In genomic region chr13:29713841-29714240, GRCh38 we compare ENCODE assay signal across 9 cellular contexts.
DNase-seq lines count a peak whose midpoint lies in the region; ATAC-seq and TF ChIP-seq lines count a peak whose summit lies in the region.
"Had no signal": no experiment of that assay in that cellular context is flagged by ENCODE, and none has a peak within 500 bp of the region (broad histone marks: within the 10 kb centered on the region; RNA-seq: fewer than 3 reads in every experiment).

No MANE protein-coding gene starts in this region.

- H3K9me3 Mint-ChIP-seq in nephron progenitor cell (no peaks in the 10 kb centered on the region), Calu3 (ENCODE audit: low read depth, unreplicated experiment) (no peaks in the 10 kb centered on the region)

- H3K27ac Mint-ChIP-seq in nephron progenitor cell (no peak overlapping the region), Calu3 (ENCODE audit: unreplicated experiment) (no peak overlapping the region)

- ATAC-seq in body of pancreas = no peak
- no peak for ATAC-seq in GM18511 (IDR thresholded peaks at IDR 0.05; ENCODE audit: unreplicated experiment)
- no peak for ATAC-seq in GM18870 (IDR thresholded peaks at IDR 0.05; ENCODE audit: unreplicated experiment)

- CTCF ChIA-PET in Calu3 (lab: Charles Lee) = interaction anchor here (0.7 to 1.2 kb wide), 2 partner anchors 206 to 218 kb away, joined by 3 read pairs; no protein-coding TSS in a partner anchor

- peaks cover 0 to 3% (median 0%) of the 10 kb centered on the region in 3 donors for H3K9me3 ChIP-seq in body of pancreas

- WGBS in body of pancreas, 2 donors = 51 to 72% methylated on average over 2 of the region's 2 CpGs

- TF ChIP-seq CTCF in body of pancreas (IDR thresholded peaks at IDR 0.05) (peak in 6 of 7 experiments; percentile 26 to 52 (median 48)), nephron progenitor cell (IDR thresholded peaks at IDR 0.05) (peak; percentile 56), Calu3 (IDR thresholded peaks at IDR 0.05; ENCODE audit: unreplicated experiment) (no peak)

- H3K27me3 ChIP-seq in body of pancreas = no peaks in the 10 kb centered on the region

- H3K27ac ChIP-seq in body of pancreas = no peak overlapping the region

- DNase-seq in DMS53 treated with DMSO at 0.1 percent for 48 hours (lab: John Stamatoyannopoulos, UW; ENCODE audit: unreplicated experiment) (peak; percentile 14), HT1080 (ENCODE audit: low read depth) (peak; percentile 26), body of pancreas (no peak), nephron progenitor cell (no peak), Ammon's horn (ENCODE audit: low spot score) (no peak), Calu3 (no peak)
- DNase-seq: posterior cingulate gyrus had no signal

- intact Hi-C loops in body of pancreas (cut with DNase I) (no loop called here), Calu3 (cut with micrococcal nuclease; ENCODE audit: unreplicated experiment) (no loop called here)

- H3K4me1 Mint-ChIP-seq in nephron progenitor cell (peaks cover 12% of the 10 kb centered on the region), Calu3 (ENCODE audit: low read depth, unreplicated experiment) (no peaks in the 10 kb centered on the region)

- no peak overlapping the region for H3K4me3 ChIP-seq in body of pancreas

- H3K4me1 ChIP-seq in body of pancreas = no peaks in the 10 kb centered on the region

- BruUV-seq in Calu3 (replicated peaks; lab: Mats Ljungman, UMichigan) = no TSS peak

- H3K4me3 Mint-ChIP-seq in nephron progenitor cell = no peak overlapping the region
- no peak overlapping the region for H3K4me3 Mint-ChIP-seq in Calu3 (ENCODE audit: low read depth, unreplicated experiment)

- TF ChIP-seq POLR2A in body of pancreas (IDR thresholded peaks at IDR 0.05) = no peak

- H3K36me3 Mint-ChIP-seq in nephron progenitor cell (ENCODE audit: low read depth) (no peaks in the 10 kb centered on the region), Calu3 (ENCODE audit: insufficient read depth, unreplicated experiment) (no peaks in the 10 kb centered on the region)

- no peaks in the 10 kb centered on the region for H3K27me3 Mint-ChIP-seq in nephron progenitor cell (ENCODE audit: low read depth, poor library complexity)
- peaks cover 42% of the 10 kb centered on the region for H3K27me3 Mint-ChIP-seq in Calu3 (ENCODE audit: unreplicated experiment)

- H3K36me3 ChIP-seq in body of pancreas (replicated peaks in 1 of 2; ENCODE audit: insufficient read depth in 1 of 2, low read depth in 2 of 2) = no peaks in the 10 kb centered on the region

Comparison
In these comparisons a context has a peak if more than half of its experiments do, and no peak if none do; other contexts are left out.
1. DNase-seq: peak in DMS53 treated with DMSO at 0.1 percent for 48 hours (single experiment) and HT1080 (single experiment); none in body of pancreas (0 of 4), nephron progenitor cell (single experiment), Ammon's horn (single experiment) and Calu3 (single experiment).